ENCODE assay signal across 8 cellular contexts in genomic region chr12:49538740-49539403, GRCh38. TPM values are rescaled to one million over a fixed set of nuclear protein-coding genes. Genes with fewer than 3 reads are reported as not detected.
DNase-seq lines count a peak whose midpoint lies in the region; ATAC-seq and TF ChIP-seq lines count a peak whose summit lies in the region.

A gene with protein sequence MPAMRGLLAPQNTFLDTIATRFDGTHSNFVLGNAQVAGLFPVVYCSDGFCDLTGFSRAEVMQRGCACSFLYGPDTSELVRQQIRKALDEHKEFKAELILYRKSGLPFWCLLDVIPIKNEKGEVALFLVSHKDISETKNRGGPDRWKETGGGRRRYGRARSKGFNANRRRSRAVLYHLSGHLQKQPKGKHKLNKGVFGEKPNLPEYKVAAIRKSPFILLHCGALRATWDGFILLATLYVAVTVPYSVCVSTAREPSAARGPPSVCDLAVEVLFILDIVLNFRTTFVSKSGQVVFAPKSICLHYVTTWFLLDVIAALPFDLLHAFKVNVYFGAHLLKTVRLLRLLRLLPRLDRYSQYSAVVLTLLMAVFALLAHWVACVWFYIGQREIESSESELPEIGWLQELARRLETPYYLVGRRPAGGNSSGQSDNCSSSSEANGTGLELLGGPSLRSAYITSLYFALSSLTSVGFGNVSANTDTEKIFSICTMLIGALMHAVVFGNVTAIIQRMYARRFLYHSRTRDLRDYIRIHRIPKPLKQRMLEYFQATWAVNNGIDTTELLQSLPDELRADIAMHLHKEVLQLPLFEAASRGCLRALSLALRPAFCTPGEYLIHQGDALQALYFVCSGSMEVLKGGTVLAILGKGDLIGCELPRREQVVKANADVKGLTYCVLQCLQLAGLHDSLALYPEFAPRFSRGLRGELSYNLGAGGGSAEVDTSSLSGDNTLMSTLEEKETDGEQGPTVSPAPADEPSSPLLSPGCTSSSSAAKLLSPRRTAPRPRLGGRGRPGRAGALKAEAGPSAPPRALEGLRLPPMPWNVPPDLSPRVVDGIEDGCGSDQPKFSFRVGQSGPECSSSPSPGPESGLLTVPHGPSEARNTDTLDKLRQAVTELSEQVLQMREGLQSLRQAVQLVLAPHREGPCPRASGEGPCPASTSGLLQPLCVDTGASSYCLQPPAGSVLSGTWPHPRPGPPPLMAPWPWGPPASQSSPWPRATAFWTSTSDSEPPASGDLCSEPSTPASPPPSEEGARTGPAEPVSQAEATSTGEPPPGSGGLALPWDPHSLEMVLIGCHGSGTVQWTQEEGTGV (plus strand): TSS chr12:49539030. CDS start chr12:49539417, 387 bp downstream.

- H3K4me1 ChIP-seq in SJSA1 (replicated peaks) (peaks cover 29% of the 10 kb centered on the region), gastroesophageal sphincter (peaks cover 0 to 29% (median 12%) of the 10 kb centered on the region in 3 donors)

- H3K36me3 ChIP-seq in SJSA1, result no peaks in the 10 kb centered on the region
- no peaks in the 10 kb centered on the region for H3K36me3 ChIP-seq in gastroesophageal sphincter

- DNase-seq in AG09309 (ENCODE audit: low read depth) (no peak), LNCaP clone FGC (ENCODE audit: low read depth) (no peak), SJSA1 (ENCODE audit: low read depth in 1 of 2, low spot score in 2 of 2) (peak; percentile 46 to 87), occipital lobe (lab: John Stamatoyannopoulos, UW) (peak; percentile 86), substantia nigra (lab: John Stamatoyannopoulos, UW) (peak in 33 of 49 donors; percentile 10 to 90 (median 49))
- DNase-seq in activated naive CD4-positive, alpha-beta T cell (lab: John Stamatoyannopoulos, UW), result peak in 3 of 4 experiments; percentile 55 to 89 (median 81)

- TF ChIP-seq EP300 in gastroesophageal sphincter (IDR thresholded peaks at IDR 0.05), result no peak

- WGBS in gastroesophageal sphincter (ENCODE audit: low coverage in 1 of 2), 2 donors, result no CpG with 5 or more reads among the region's 90 CpGs

- H3K4me3 ChIP-seq in AG09309 (ENCODE audit: control insufficient read depth, low read depth, low read length) (peak within 1 kb of the TSS; percentile 26), LNCaP clone FGC (ENCODE audit: low read depth, low read length) (peak within 1 kb of the TSS; percentile 29), SJSA1 (peak within 1 kb of the TSS; percentile 38), gastroesophageal sphincter (peak within 1 kb of the TSS; percentile 39 to 56)

- peak; percentile 76 for ATAC-seq in GM19438 (IDR thresholded peaks at IDR 0.05; ENCODE audit: low read depth, unreplicated experiment)
- peak; percentile 80 for ATAC-seq in gastroesophageal sphincter

- no peaks in the 10 kb centered on the region; the same call in 1 of the 2 replicates for H3K9me3 ChIP-seq in SJSA1 (replicated peaks)
- no peaks in the 10 kb centered on the region for H3K9me3 ChIP-seq in gastroesophageal sphincter

- no peak for TF ChIP-seq CTCF in AG09309 (IDR thresholded peaks at IDR 0.05; ENCODE audit: control insufficient read depth, insufficient read depth, low read depth, low read length, missing control alignments)
- no peak for TF ChIP-seq CTCF in LNCaP clone FGC (IDR thresholded peaks at IDR 0.05; ENCODE audit: control insufficient read depth, extremely low read depth, insufficient read depth)
- TF ChIP-seq CTCF in gastroesophageal sphincter (IDR thresholded peaks at IDR 0.05), result no peak

- no peak within 1 kb of the TSS for H3K27ac ChIP-seq in SJSA1
- H3K27ac ChIP-seq in gastroesophageal sphincter, result no peak within 1 kb of the TSS
- H3K27ac ChIP-seq in substantia nigra (ENCODE audit: low read depth, low read length, poor library complexity, severe bottlenecking), result no peak within 1 kb of the TSS

- peaks cover 29% of the 10 kb centered on the region for H3K27me3 ChIP-seq in SJSA1 (replicated peaks)
- H3K27me3 ChIP-seq in gastroesophageal sphincter, result peaks cover 67% of the 10 kb centered on the region

- no peak for TF ChIP-seq POLR2A in gastroesophageal sphincter (IDR thresholded peaks at IDR 0.05)

RNA-seq across cellular contexts. Expression of the gene that starts here (rescaled TPM):
- 0.08 and 0.53 TPM in 2 replicates for total RNA-seq in SJSA1 (2014; rRNA removed; shearing (Covaris generic))
- total RNA-seq in gastroesophageal sphincter (under 1 TPM in 3 of 4 donors, not detected in 1; 0.13 to 0.69 (median 0.31) TPM), occipital lobe (7.5 TPM)

Comparison
In these comparisons a context has a peak if more than half of its experiments do, and no peak if none do; other contexts are left out.
1. Peak in DNase-seq and H3K4me3 ChIP-seq in SJSA1; RNA of the gene not detected or under 1 TPM.
2. Peak in ATAC-seq and H3K4me3 ChIP-seq in gastroesophageal sphincter; RNA of the gene not detected or under 1 TPM.
3. DNase-seq: peak in activated naive CD4-positive, alpha-beta T cell (3 of 4), occipital lobe (single experiment) and substantia nigra (33 of 49); none in AG09309 (single experiment) and LNCaP clone FGC (single experiment).
4. Peak in every context shown above with its lines, with median percentiles within 50 percentile points of each other: H3K4me3 ChIP-seq.